1 cellular context compared by ENCODE assay signal in the genomic region with DNA sequence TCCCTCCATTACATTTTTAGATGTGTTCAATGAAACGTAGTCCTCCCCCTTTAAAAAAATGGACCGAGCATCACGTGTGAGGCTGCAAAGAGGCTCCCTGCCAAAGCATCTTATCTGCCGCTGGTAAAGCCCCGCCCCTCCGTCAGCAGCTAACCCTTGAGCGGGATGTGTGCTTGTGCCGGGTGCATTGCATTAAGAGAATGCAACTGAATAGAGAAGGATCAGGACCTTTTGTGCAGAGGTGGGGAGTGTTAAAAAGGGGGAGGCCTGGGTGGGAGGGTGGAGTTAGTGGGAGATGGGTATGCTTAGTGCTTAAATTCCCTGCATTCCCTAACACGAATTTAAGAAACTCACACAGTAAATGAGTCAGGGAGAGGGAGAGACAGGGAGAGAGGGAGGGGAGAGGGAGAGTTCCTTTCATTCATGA.
TF ChIP-seq lines count a peak whose summit lies in the region.

No MANE protein-coding gene starts in this region.

TF ChIP-seq in SK-N-SH, 30 proteins besides CTCF, POLR2A, EP300 and RAD21 (continued from another document):
- peak; percentile 76 for TF ChIP-seq MXI1 (IDR thresholded peaks at IDR 0.05; ENCODE audit: low read depth, low read length)
- TF ChIP-seq SMC3 (IDR thresholded peaks at IDR 0.05; ENCODE audit: low read depth, low read length) = no peak
- TF ChIP-seq, protein P1, sequence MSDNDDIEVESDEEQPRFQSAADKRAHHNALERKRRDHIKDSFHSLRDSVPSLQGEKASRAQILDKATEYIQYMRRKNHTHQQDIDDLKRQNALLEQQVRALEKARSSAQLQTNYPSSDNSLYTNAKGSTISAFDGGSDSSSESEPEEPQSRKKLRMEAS (IDR thresholded peaks at IDR 0.05; ENCODE audit: low read depth) = 0 out of 2 replicates have a peak, but pooled peaks have one; percentile 41
- TF ChIP-seq NRF1 (IDR thresholded peaks at IDR 0.05; ENCODE audit: low read depth, low read length) = no peak
- no peak for TF ChIP-seq SIN3A (IDR thresholded peaks at IDR 0.05; ENCODE audit: borderline replicate concordance, low read depth, low read length)
- TF ChIP-seq RCOR1 (IDR thresholded peaks at IDR 0.05; ENCODE audit: low read length) = peak; percentile 46; the same call in 1 of the 2 replicates
- TF ChIP-seq, protein P2, sequence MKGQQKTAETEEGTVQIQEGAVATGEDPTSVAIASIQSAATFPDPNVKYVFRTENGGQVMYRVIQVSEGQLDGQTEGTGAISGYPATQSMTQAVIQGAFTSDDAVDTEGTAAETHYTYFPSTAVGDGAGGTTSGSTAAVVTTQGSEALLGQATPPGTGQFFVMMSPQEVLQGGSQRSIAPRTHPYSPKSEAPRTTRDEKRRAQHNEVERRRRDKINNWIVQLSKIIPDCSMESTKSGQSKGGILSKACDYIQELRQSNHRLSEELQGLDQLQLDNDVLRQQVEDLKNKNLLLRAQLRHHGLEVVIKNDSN (IDR thresholded peaks at IDR 0.05; ENCODE audit: borderline replicate concordance, low read depth) = peak; percentile 81
- TF ChIP-seq, protein P3, sequence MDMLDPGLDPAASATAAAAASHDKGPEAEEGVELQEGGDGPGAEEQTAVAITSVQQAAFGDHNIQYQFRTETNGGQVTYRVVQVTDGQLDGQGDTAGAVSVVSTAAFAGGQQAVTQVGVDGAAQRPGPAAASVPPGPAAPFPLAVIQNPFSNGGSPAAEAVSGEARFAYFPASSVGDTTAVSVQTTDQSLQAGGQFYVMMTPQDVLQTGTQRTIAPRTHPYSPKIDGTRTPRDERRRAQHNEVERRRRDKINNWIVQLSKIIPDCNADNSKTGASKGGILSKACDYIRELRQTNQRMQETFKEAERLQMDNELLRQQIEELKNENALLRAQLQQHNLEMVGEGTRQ (IDR thresholded peaks at IDR 0.05; ENCODE audit: borderline replicate concordance, low read depth, low read length) = no peak
- no peak for TF ChIP-seq TEAD4 (IDR thresholded peaks at IDR 0.05; ENCODE audit: borderline replicate concordance, insufficient read depth)
- no peak for TF ChIP-seq FOXJ3 (CRISPR knock-in tag; IDR thresholded peaks at IDR 0.05)
- no peak for TF ChIP-seq FOSL2 (IDR thresholded peaks at IDR 0.05; ENCODE audit: borderline replicate concordance, low read depth)
- TF ChIP-seq YY1 (IDR thresholded peaks at IDR 0.05; ENCODE audit: low read depth) = no peak
- no peak for TF ChIP-seq POLR2AphosphoS5 (IDR thresholded peaks at IDR 0.05; ENCODE audit: low read depth, low read length)
- no peak for TF ChIP-seq ELF1 (IDR thresholded peaks at IDR 0.05)
- TF ChIP-seq GATA2 (CRISPR knock-in tag; IDR thresholded peaks at IDR 0.05) = 0 out of 2 replicates have a peak, but pooled peaks have one; percentile 21
- TF ChIP-seq CHD2 (IDR thresholded peaks at IDR 0.05; ENCODE audit: low read length, partially characterized antibody) = no peak
- TF ChIP-seq, protein P4, sequence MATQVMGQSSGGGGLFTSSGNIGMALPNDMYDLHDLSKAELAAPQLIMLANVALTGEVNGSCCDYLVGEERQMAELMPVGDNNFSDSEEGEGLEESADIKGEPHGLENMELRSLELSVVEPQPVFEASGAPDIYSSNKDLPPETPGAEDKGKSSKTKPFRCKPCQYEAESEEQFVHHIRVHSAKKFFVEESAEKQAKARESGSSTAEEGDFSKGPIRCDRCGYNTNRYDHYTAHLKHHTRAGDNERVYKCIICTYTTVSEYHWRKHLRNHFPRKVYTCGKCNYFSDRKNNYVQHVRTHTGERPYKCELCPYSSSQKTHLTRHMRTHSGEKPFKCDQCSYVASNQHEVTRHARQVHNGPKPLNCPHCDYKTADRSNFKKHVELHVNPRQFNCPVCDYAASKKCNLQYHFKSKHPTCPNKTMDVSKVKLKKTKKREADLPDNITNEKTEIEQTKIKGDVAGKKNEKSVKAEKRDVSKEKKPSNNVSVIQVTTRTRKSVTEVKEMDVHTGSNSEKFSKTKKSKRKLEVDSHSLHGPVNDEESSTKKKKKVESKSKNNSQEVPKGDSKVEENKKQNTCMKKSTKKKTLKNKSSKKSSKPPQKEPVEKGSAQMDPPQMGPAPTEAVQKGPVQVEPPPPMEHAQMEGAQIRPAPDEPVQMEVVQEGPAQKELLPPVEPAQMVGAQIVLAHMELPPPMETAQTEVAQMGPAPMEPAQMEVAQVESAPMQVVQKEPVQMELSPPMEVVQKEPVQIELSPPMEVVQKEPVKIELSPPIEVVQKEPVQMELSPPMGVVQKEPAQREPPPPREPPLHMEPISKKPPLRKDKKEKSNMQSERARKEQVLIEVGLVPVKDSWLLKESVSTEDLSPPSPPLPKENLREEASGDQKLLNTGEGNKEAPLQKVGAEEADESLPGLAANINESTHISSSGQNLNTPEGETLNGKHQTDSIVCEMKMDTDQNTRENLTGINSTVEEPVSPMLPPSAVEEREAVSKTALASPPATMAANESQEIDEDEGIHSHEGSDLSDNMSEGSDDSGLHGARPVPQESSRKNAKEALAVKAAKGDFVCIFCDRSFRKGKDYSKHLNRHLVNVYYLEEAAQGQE (IDR thresholded peaks at IDR 0.05; ENCODE audit: low read depth, low read length) = no peak
- TF ChIP-seq RXRA (IDR thresholded peaks at IDR 0.05; ENCODE audit: borderline replicate concordance, low read depth) = no peak
